Comparison of ENCODE assay signal across 12 cellular contexts in the genomic region with DNA sequence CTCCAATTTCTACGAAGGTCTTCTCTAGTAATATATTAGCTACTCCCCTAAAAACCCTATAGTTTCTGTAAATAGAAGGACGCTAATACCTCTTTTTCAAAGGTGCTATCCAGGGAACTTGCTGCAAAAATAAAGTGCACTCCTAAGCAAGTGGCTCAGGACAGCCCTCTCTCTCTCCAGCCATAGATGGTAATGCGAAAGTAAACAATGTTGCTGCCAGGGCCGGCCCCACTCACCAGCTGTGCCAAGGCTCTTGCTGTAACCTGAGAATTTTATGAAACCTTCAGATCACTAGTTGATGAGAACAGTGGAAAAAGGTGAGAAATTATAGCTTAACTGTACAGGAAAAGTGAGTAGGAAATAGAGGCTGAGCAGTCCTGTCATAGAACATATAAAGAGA. TPM values are rescaled to one million over a fixed set of nuclear protein-coding genes. Genes with fewer than 3 reads are reported as not detected.
DNase-seq lines count a peak whose midpoint lies in the region; ATAC-seq and TF ChIP-seq lines count a peak whose summit lies in the region.
"Had no signal": no experiment of that assay in that cellular context is flagged by ENCODE, and none has a peak within 500 bp of the region (broad histone marks: within the 10 kb centered on the region; RNA-seq: fewer than 3 reads in every experiment).

No MANE protein-coding gene starts in this region.

- no peaks in the 10 kb centered on the region for H3K27me3 ChIP-seq in transverse colon
- H3K27me3 ChIP-seq: Peyer's patch had no signal

- H3K4me1 ChIP-seq in transverse colon: peaks cover 0 to 15% (median 8%) of the 10 kb centered on the region in 4 donors
- H3K4me1 ChIP-seq: Peyer's patch had no signal

- H3K36me3 ChIP-seq in transverse colon: no peaks in the 10 kb centered on the region
- H3K36me3 ChIP-seq: Peyer's patch had no signal

- no peak for TF ChIP-seq EP300 in transverse colon (IDR thresholded peaks at IDR 0.05; ENCODE audit: low read depth)

- no peak for ATAC-seq in HG02981 (IDR thresholded peaks at IDR 0.05; ENCODE audit: unreplicated experiment)

- in situ Hi-C loops in transverse colon (cut with MboI; ENCODE audit: low pct_ligation_motif_present in 1 of 4, low pct_unique_long_range_greater_than_20kb in 1 of 4, low sequenced_read_pairs in 3 of 4) (no loop called here), KBM-7 (cut with MboI; ENCODE audit: low pct_unique_long_range_greater_than_20kb, low sequenced_read_pairs) (no loop called here)

- TF ChIP-seq POLR2A in transverse colon (IDR thresholded peaks at IDR 0.05): no peak

- H3K4me3 ChIP-seq in transverse colon: peak overlapping the region in 2 of 4 donors; percentile 12 to 33

- no peak for TF ChIP-seq CTCF in transverse colon (IDR thresholded peaks at IDR 0.05)

- 37 to 48% methylated on average over 2 to 4 of the region's 4 CpGs for WGBS in transverse colon (ENCODE audit: low coverage in 1 of 2), 2 donors

- intact Hi-C loops in transverse colon (cut with DNase I; ENCODE audit: low total_unique reads): no loop called here

- H3K27ac ChIP-seq in transverse colon: peak overlapping the region in 3 of 4 donors; percentile 21 to 39 (median 31)
- H3K27ac ChIP-seq: 22Rv1, Peyer's patch had no signal

- peaks cover 0 to 5% of the 10 kb centered on the region in 2 donors for H3K9me3 ChIP-seq in transverse colon
- H3K9me3 ChIP-seq: Peyer's patch had no signal

- DNase-seq in NCI-H1417 (lab: John Stamatoyannopoulos, UW) (peak; percentile 14 to 77 (median 48)), NCI-H1417 treated with DMSO at 0.1 percent for 48 hours (lab: John Stamatoyannopoulos, UW) (no peak), RPMI8226 (peak; percentile 26), iris pigment epithelial cell (ENCODE audit: low read depth) (peak; percentile 41), transverse colon (peak; percentile 66), KBM-7 (no peak), retina (no peak)
- DNase-seq: Peyer's patch had no signal

RNA-seq across cellular contexts. Expression of gene TAS2R39, which starts 10.9 kb away (rescaled TPM):
- total RNA-seq in transverse colon: not detected
- total RNA-seq: chondrocyte, lower leg skin, Peyer's patch had no signal

RNA-seq across cellular contexts. Expression of gene PIP, which starts 40.5 kb away (rescaled TPM):
- total RNA-seq in transverse colon: not detected
- total RNA-seq: chondrocyte, Peyer's patch had no signal

RNA-seq across cellular contexts. Expression of gene TAS2R40, which starts 49.5 kb away (rescaled TPM):
- total RNA-seq in transverse colon: not detected
- total RNA-seq: chondrocyte, lower leg skin, Peyer's patch had no signal

Comparison
In these comparisons a context has a peak if more than half of its experiments do, and no peak if none do; other contexts are left out.
1. DNase-seq: peak in NCI-H1417 (3 of 3), RPMI8226 (single experiment), iris pigment epithelial cell (single experiment) and transverse colon (single experiment); none in NCI-H1417 treated with DMSO at 0.1 percent for 48 hours (single experiment), KBM-7 (single experiment) and retina (single experiment).